Comparison of ENCODE assay signal across 8 cellular contexts in genomic region chr16:22192261-22193133, GRCh38. TPM values are rescaled to one million over a fixed set of nuclear protein-coding genes. Genes with fewer than 3 reads are reported as not detected.
A peak's percentile ranks its signal among the peaks of the same experiment; 100 is the strongest.
DNase-seq lines count a peak whose midpoint lies in the region; ATAC-seq and TF ChIP-seq lines count a peak whose summit lies in the region.

No MANE protein-coding gene starts in this region.

- no TSS peak for BruUV-seq in HCT116 (replicated peaks; lab: Mats Ljungman, UMichigan)

- H3K4me1 ChIP-seq in CD8-positive, alpha-beta T cell (ENCODE audit: insufficient read depth, low read length), result peaks cover 59% of the 10 kb centered on the region
- peaks cover 23 to 48% of the 10 kb centered on the region in 2 experiments for H3K4me1 ChIP-seq in HCT116 (ENCODE audit: control insufficient read depth in 1 of 2, insufficient read depth in 2 of 2, low read length in 2 of 2)
- peaks cover 10% of the 10 kb centered on the region for H3K4me1 ChIP-seq in endocrine pancreas (ENCODE audit: control insufficient read depth, insufficient read depth, low read length)
- H3K4me1 ChIP-seq in muscle layer of duodenum (ENCODE audit: control insufficient read depth in 1 of 2, insufficient read depth in 2 of 2, low read length in 2 of 2), result peaks cover 14 to 25% of the 10 kb centered on the region in 2 donors

- no peaks in the 10 kb centered on the region for H3K9me2 ChIP-seq in HCT116 (ENCODE audit: insufficient read depth)

- peak overlapping the region; percentile 66 for H3K4me3 ChIP-seq in CD8-positive, alpha-beta T cell (ENCODE audit: low read depth, low read length)
- H3K4me3 ChIP-seq in HCT116 (replicated peaks in 1 of 2; ENCODE audit: low read depth in 1 of 2, low read length in 2 of 2), result no peak overlapping the region
- peak overlapping the region; percentile 68 for H3K4me3 ChIP-seq in endocrine pancreas (ENCODE audit: control insufficient read depth, insufficient read depth, low read length)
- peak overlapping the region; percentile 52 to 58 for H3K4me3 ChIP-seq in muscle layer of duodenum (ENCODE audit: low read depth in 1 of 2, low read length in 2 of 2)

- peak; percentile 7 for ATAC-seq in CD8-positive, alpha-beta T cell
- ATAC-seq in HCT116 (no peak), GM21786 (IDR thresholded peaks at IDR 0.05; ENCODE audit: unreplicated experiment) (no peak)
- peak; percentile 8 for ATAC-seq in activated CD8-positive, alpha-beta T cell treated with anti-CD3 and anti-CD28 coated beads, Interleukin-2, amount 10 ng/mL, durations not matched to agents 7 days and 5 days

- H3K27ac ChIP-seq in CD8-positive, alpha-beta T cell (ENCODE audit: low read depth, low read length), result peak overlapping the region; percentile 97
- H3K27ac ChIP-seq in HCT116 (ENCODE audit: low read depth, low read length), result no peak overlapping the region
- peak overlapping the region; percentile 93 for H3K27ac ChIP-seq in muscle layer of duodenum (ENCODE audit: low read length)

- H3K4me1 Mint-ChIP-seq in CD8-positive, alpha-beta T cell (ENCODE audit: low read depth), result peaks cover 69% of the 10 kb centered on the region
- H3K4me1 Mint-ChIP-seq in activated CD8-positive, alpha-beta T cell treated with anti-CD3 and anti-CD28 coated beads, Interleukin-2, amount 10 ng/mL, durations not matched to agents 7 days and 5 days (ENCODE audit: low read depth), result peaks cover 65% of the 10 kb centered on the region

- no peaks in the 10 kb centered on the region for H4K20me1 ChIP-seq in HCT116 (ENCODE audit: insufficient read depth)

- peaks cover 2% of the 10 kb centered on the region for H3K27me3 Mint-ChIP-seq in CD8-positive, alpha-beta T cell (ENCODE audit: low read depth)
- no peaks in the 10 kb centered on the region for H3K27me3 Mint-ChIP-seq in activated CD8-positive, alpha-beta T cell treated with anti-CD3 and anti-CD28 coated beads, Interleukin-2, amount 10 ng/mL, durations not matched to agents 7 days and 5 days (ENCODE audit: low read depth)

- no peaks in the 10 kb centered on the region for H3K27me3 ChIP-seq in CD8-positive, alpha-beta T cell (ENCODE audit: insufficient read depth, low read length)
- H3K27me3 ChIP-seq in HCT116 (ENCODE audit: insufficient read depth, low read length) (no peaks in the 10 kb centered on the region), endocrine pancreas (ENCODE audit: control insufficient read depth, insufficient read depth, low read length) (no peaks in the 10 kb centered on the region), muscle layer of duodenum (ENCODE audit: low read depth, low read length) (no peaks in the 10 kb centered on the region)

- peak overlapping the region; percentile 89 for H3K4me3 Mint-ChIP-seq in CD8-positive, alpha-beta T cell
- H3K4me3 Mint-ChIP-seq in activated CD8-positive, alpha-beta T cell treated with anti-CD3 and anti-CD28 coated beads, Interleukin-2, amount 10 ng/mL, durations not matched to agents 7 days and 5 days, result peak overlapping the region; percentile 91

- no peak overlapping the region for H2AFZ ChIP-seq in HCT116 (ENCODE audit: low read depth, low read length, poor library complexity, severe bottlenecking)

- H3K9me3 ChIP-seq in CD8-positive, alpha-beta T cell (ENCODE audit: low read length), result no peaks in the 10 kb centered on the region
- H3K9me3 ChIP-seq in HCT116 (ENCODE audit: control insufficient read depth in 1 of 2, insufficient read depth in 1 of 2, low read depth in 1 of 2, low read length in 2 of 2) (no peaks in the 10 kb centered on the region), endocrine pancreas (ENCODE audit: control insufficient read depth, low read length) (no peaks in the 10 kb centered on the region), muscle layer of duodenum (ENCODE audit: control insufficient read depth in 1 of 2, low read length in 2 of 2) (no peaks in the 10 kb centered on the region)

- peak overlapping the region; percentile 100 for H3K27ac Mint-ChIP-seq in CD8-positive, alpha-beta T cell
- H3K27ac Mint-ChIP-seq in activated CD8-positive, alpha-beta T cell treated with anti-CD3 and anti-CD28 coated beads, Interleukin-2, amount 10 ng/mL, durations not matched to agents 7 days and 5 days, result peak overlapping the region; percentile 99

- CTCF ChIA-PET in CD8-positive, alpha-beta T cell (lab: Charles Lee), result interaction anchor here (1.0 to 7.5 kb wide), 4 partner anchors 13 to 190 kb away, joined by 3 to 59 read pairs (median 6); partner anchors contain the start of genes EEF2K and POLR3E
- CTCF ChIA-PET in HCT116 (lab: Charles Lee), result interaction anchor here (0.5 kb wide), 1 partner anchor 18 kb away, joined by 3 read pairs; no protein-coding TSS in a partner anchor
- CTCF ChIA-PET in activated CD8-positive, alpha-beta T cell treated with anti-CD3 and anti-CD28 coated beads, Interleukin-2, amount 10 ng/mL, durations not matched to agents 7 days and 5 days (lab: Charles Lee), result interaction anchor here (0.7 to 22.2 kb wide), 5 partner anchors 9 to 106 kb away, joined by 3 to 355 read pairs (median 5); partner anchors contain the start of genes EEF2K and POLR3E

- POLR2A ChIA-PET in CD8-positive, alpha-beta T cell (lab: Charles Lee), result interaction anchor here (0.6 to 5.4 kb wide), 7 partner anchors 13 to 210 kb away, joined by 3 to 49 read pairs (median 3); partner anchors contain the start of genes EEF2K, MOSMO and POLR3E
- POLR2A ChIA-PET in HCT116 (lab: Charles Lee), result no interaction called here
- POLR2A ChIA-PET in activated CD8-positive, alpha-beta T cell treated with anti-CD3 and anti-CD28 coated beads, Interleukin-2, amount 10 ng/mL, durations not matched to agents 7 days and 5 days (lab: Charles Lee), result interaction anchor here (0.8 to 2.1 kb wide), 4 partner anchors 10 to 105 kb away, joined by 3 to 13 read pairs (median 6); partner anchors contain the start of genes EEF2K and POLR3E

- H3K36me3 ChIP-seq in CD8-positive, alpha-beta T cell (ENCODE audit: insufficient read depth, low read length), result no peaks in the 10 kb centered on the region
- no peaks in the 10 kb centered on the region for H3K36me3 ChIP-seq in HCT116 (ENCODE audit: control insufficient read depth in 1 of 2, insufficient read depth in 2 of 2, low read length in 2 of 2)
- H3K36me3 ChIP-seq in endocrine pancreas (ENCODE audit: control insufficient read depth, insufficient read depth, low read length), result no peaks in the 10 kb centered on the region
- H3K36me3 ChIP-seq in muscle layer of duodenum (ENCODE audit: control insufficient read depth in 1 of 2, insufficient read depth in 2 of 2, low read length in 2 of 2), result peaks cover 0 to 5% of the 10 kb centered on the region in 2 donors

- intact Hi-C loops in CD8-positive, alpha-beta T cell (cut with DNase I, micrococcal nuclease), result loop anchor here (1.0 to 10.0 kb wide), 7 partner anchors 14 to 535 kb away; partner anchors contain the start of genes CDR2 (in 2 of the 2) and EEF2K (in 1 of the 2)
- intact Hi-C loops in HCT116 (cut with micrococcal nuclease), result no loop called here

- TF ChIP-seq CTCF in CD8-positive, alpha-beta T cell (IDR thresholded peaks at IDR 0.05), result no peak
- TF ChIP-seq CTCF in HCT116 (IDR thresholded peaks at IDR 0.05 in 2 of 3, conservative IDR thresholded peaks at IDR 0.05 in 1 of 3; ENCODE audit: borderline replicate concordance in 1 of 3, insufficient read depth in 1 of 3, low read depth in 2 of 3, low read length in 2 of 3), result no peak

- peak; percentile 61 to 90 (median 78) for DNase-seq in CD8-positive, alpha-beta T cell
- no peak for DNase-seq in HCT116 (ENCODE audit: low read depth, low spot score)
- peak; percentile 73 for DNase-seq in NCI-H69 (lab: John Stamatoyannopoulos, UW)
- peak; percentile 90 for DNase-seq in activated CD8-positive, alpha-beta T cell treated with anti-CD3 and anti-CD28 coated beads, Interleukin-2, amount 10 ng/mL, durations not matched to agents 7 days and 5 days
- DNase-seq in stimulated activated CD8-positive, alpha-beta memory T cell treated with anti-CD3 and anti-CD28 coated beads, Interleukin-4, amount 100 ng/mL, for 4 hours (ENCODE audit: low read depth in 2 of 2, low spot score in 1 of 2), result peak; percentile 41 to 65

- RAD21 ChIA-PET in HCT116 (lab: Charles Lee; ENCODE audit: low non-redundant PET in 1 of 2, low total read pairs in 2 of 2, uncharacterized antibody in 2 of 2, unreplicated experiment in 2 of 2), result no interaction called here

- no peak for TF ChIP-seq POLR2A in HCT116 (IDR thresholded peaks at IDR 0.05; ENCODE audit: borderline replicate concordance, extremely low read depth, insufficient read depth, insufficient read length)

- peaks cover 9% of the 10 kb centered on the region for H3K9me3 Mint-ChIP-seq in CD8-positive, alpha-beta T cell
- H3K9me3 Mint-ChIP-seq in activated CD8-positive, alpha-beta T cell treated with anti-CD3 and anti-CD28 coated beads, Interleukin-2, amount 10 ng/mL, durations not matched to agents 7 days and 5 days (ENCODE audit: insufficient read depth), result no peaks in the 10 kb centered on the region

- no peak for TF ChIP-seq RAD21 in HCT116 (IDR thresholded peaks at IDR 0.05; ENCODE audit: low read depth)

- no peaks in the 10 kb centered on the region for H3K79me2 ChIP-seq in HCT116 (ENCODE audit: insufficient read depth, low read length)

- H3K9ac ChIP-seq in HCT116 (ENCODE audit: low read length), result no peak overlapping the region
- H3K9ac ChIP-seq in endocrine pancreas (ENCODE audit: control insufficient read depth, insufficient read depth, low read length), result no peak overlapping the region

- peaks cover 9% of the 10 kb centered on the region for H3K36me3 Mint-ChIP-seq in CD8-positive, alpha-beta T cell
- H3K36me3 Mint-ChIP-seq in activated CD8-positive, alpha-beta T cell treated with anti-CD3 and anti-CD28 coated beads, Interleukin-2, amount 10 ng/mL, durations not matched to agents 7 days and 5 days (ENCODE audit: low read depth), result peaks cover 6% of the 10 kb centered on the region

- H3K4me2 ChIP-seq in HCT116 (ENCODE audit: low read length), result peak overlapping the region; percentile 82; the same call in 1 of the 2 replicates

TF ChIP-seq in HCT116, 20 proteins besides CTCF, POLR2A, EP300 and RAD21 (continues in another document):
- TF ChIP-seq SIN3A (IDR thresholded peaks at IDR 0.05; ENCODE audit: low read depth) (no peak), CEBPB (IDR thresholded peaks at IDR 0.05; ENCODE audit: low read depth) (no peak), TCF7L2 (IDR thresholded peaks at IDR 0.05; ENCODE audit: borderline replicate concordance, extremely low read depth, insufficient read depth, insufficient read length) (no peak), ATF3 (IDR thresholded peaks at IDR 0.05) (no peak)

RNA-seq across cellular contexts. Expression of gene EEF2K, which starts 13.6 kb away (rescaled TPM):
- 10 to 100 TPM; 14.4 to 14.6 TPM for total RNA-seq in CD8-positive, alpha-beta T cell
- total RNA-seq in HCT116 (2021; ENCODE audit: unreplicated experiment), result 31.0 TPM
- polyA plus RNA-seq in HCT116 (2012), result 11.8 and 13.3 TPM in 2 replicates
- 10 to 100 TPM; 27.7 to 28.9 TPM for total RNA-seq in activated CD8-positive, alpha-beta T cell treated with anti-CD3 and anti-CD28 coated beads, Interleukin-2, amount 10 ng/mL, durations not matched to agents 7 days and 5 days

RNA-seq across cellular contexts. Expression of gene SDR42E2, which starts 30.2 kb away (rescaled TPM):
- total RNA-seq in CD8-positive, alpha-beta T cell, result 1 to 10 TPM; 1.1 to 1.2 TPM
- 0.27 TPM for total RNA-seq in HCT116 (2021; ENCODE audit: unreplicated experiment)
- 0.06 and 0.10 TPM in 2 replicates for polyA plus RNA-seq in HCT116 (2012)
- total RNA-seq in activated CD8-positive, alpha-beta T cell treated with anti-CD3 and anti-CD28 coated beads, Interleukin-2, amount 10 ng/mL, durations not matched to agents 7 days and 5 days, result under 1 TPM in 1 of 2 experiments, not detected in 1; 0.16 TPM

Comparison
In these comparisons a context has a peak if more than half of its experiments do, and no peak if none do; other contexts are left out.
1. ATAC-seq: peak in CD8-positive, alpha-beta T cell (single experiment) and activated CD8-positive, alpha-beta T cell treated with anti-CD3 and anti-CD28 coated beads, Interleukin-2, amount 10 ng/mL, durations not matched to agents 7 days and 5 days (single experiment); none in HCT116 (single experiment) and GM21786 (single experiment).
2. H3K4me3 ChIP-seq: peak in CD8-positive, alpha-beta T cell (single experiment), endocrine pancreas (single experiment) and muscle layer of duodenum (2 of 2); none in HCT116 (0 of 2).